Comparison of ENCODE assay signal across 20 cellular contexts in the genomic region with DNA sequence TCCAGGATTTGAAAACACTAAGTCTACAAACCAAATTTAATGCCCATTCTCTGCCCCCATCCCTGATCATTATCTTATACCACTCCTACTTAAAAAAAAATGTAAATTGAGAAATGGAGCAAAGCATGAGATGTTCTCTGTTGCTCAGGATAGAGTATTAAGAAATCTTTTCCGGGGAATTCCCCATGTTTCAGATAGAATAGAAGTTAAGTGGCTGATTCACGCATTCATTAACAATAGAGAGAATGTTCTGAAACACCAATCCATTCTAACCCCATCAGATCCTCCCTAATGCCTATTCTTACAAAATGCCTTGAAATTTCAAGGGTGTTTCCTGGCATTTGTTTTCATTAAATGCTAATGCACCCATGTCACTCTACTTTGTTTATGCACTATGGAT.
A peak's percentile ranks its signal among the peaks of the same experiment; 100 is the strongest.
DNase-seq lines count a peak whose midpoint lies in the region; ATAC-seq, FAIRE-seq and TF ChIP-seq lines count a peak whose summit lies in the region.
"Had no signal": no experiment of that assay in that cellular context is flagged by ENCODE, and none has a peak within 500 bp of the region (broad histone marks: within the 10 kb centered on the region; RNA-seq: fewer than 3 reads in every experiment).

No MANE protein-coding gene starts in this region.

- DNase-seq in HS-5 (ENCODE audit: low read depth) = peak; percentile 71
- peak; percentile 96 for DNase-seq in bronchial epithelial cell (ENCODE audit: low read depth)
- peak; percentile 25 for DNase-seq in keratinocyte (ENCODE audit: low read depth, low spot score)
- no peak for DNase-seq in aorta
- DNase-seq: activated T-cell treated with anti-CD3 and anti-CD28 coated beads, Interleukin-2, amount 50 U/mL, for 1 hour; caudate nucleus; CD8-positive, alpha-beta T cell; NCI-H2081 treated with DMSO at 0.1 percent for 48 hours; NCI-H526 treated with DMSO at 0.1 percent for 48 hours; nephron progenitor cell; psoas muscle; stimulated activated CD4-positive, alpha-beta T cell treated with anti-CD3 and anti-CD28 coated beads, Interleukin-15, amount 100 ng/mL, for 24 hours; stimulated activated naive CD8-positive, alpha-beta T cell treated with anti-CD3 and anti-CD28 coated beads, Interleukin-15, Interleukin-2, amounts not matched to agents 100 U/mL and 50 U/mL, for 24 hours had no signal

- H3K79me2 ChIP-seq in ACC112 (ENCODE audit: control insufficient read depth, insufficient read depth, low read length, unreplicated experiment) = no peaks in the 10 kb centered on the region
- no peaks in the 10 kb centered on the region for H3K79me2 ChIP-seq in keratinocyte (ENCODE audit: control insufficient read depth, insufficient read depth, low read length)

- peaks cover 50% of the 10 kb centered on the region for H3K4me1 ChIP-seq in ACC112 (ENCODE audit: control insufficient read depth, insufficient read depth, low read length, unreplicated experiment)
- peaks cover 39% of the 10 kb centered on the region for H3K4me1 ChIP-seq in keratinocyte (ENCODE audit: control insufficient read depth, extremely low read depth, insufficient read depth, low read length)
- peaks cover 0 to 6% of the 10 kb centered on the region in 2 donors for H3K4me1 ChIP-seq in aorta (ENCODE audit: control insufficient read depth in 1 of 2, insufficient read depth in 2 of 2, low read length in 2 of 2)
- H3K4me1 ChIP-seq: psoas muscle had no signal

- no peak for TF ChIP-seq CTCF in bronchial epithelial cell (IDR thresholded peaks at IDR 0.05; ENCODE audit: insufficient read depth, low read length, severe bottlenecking)
- TF ChIP-seq CTCF in keratinocyte (optimal IDR thresholded peaks at IDR 0.05 in 1 of 3, IDR thresholded peaks at IDR 0.05 in 1 of 3, conservative IDR thresholded peaks at IDR 0.05 in 1 of 3; ENCODE audit: extremely low read depth in 1 of 3, insufficient read depth in 2 of 3, low read length in 3 of 3) = no peak

- H3K27me3 ChIP-seq in ACC112 (ENCODE audit: insufficient read depth, low read length) (no peaks in the 10 kb centered on the region), bronchial epithelial cell (ENCODE audit: control insufficient read depth, insufficient read depth, low read length) (no peaks in the 10 kb centered on the region), keratinocyte (ENCODE audit: control insufficient read depth, extremely low read depth, insufficient read depth, low read length) (no peaks in the 10 kb centered on the region), aorta (ENCODE audit: control insufficient read depth in 1 of 2, insufficient read depth in 2 of 2, low read length in 1 of 2) (no peaks in the 10 kb centered on the region)
- H3K27me3 ChIP-seq: upper lobe of left lung had no signal

- FAIRE-seq in bronchial epithelial cell (lab: Jason Lieb, UNC) = no peak
- peak; percentile 85 for FAIRE-seq in keratinocyte (lab: Jason Lieb, UNC)
- FAIRE-seq: G401.6, GM12892 had no signal

- no peak overlapping the region for H3K9ac ChIP-seq in keratinocyte (ENCODE audit: control insufficient read depth, extremely low read depth, insufficient read depth, low read length)

- dilution Hi-C loops in keratinocyte (cut with MboI; ENCODE audit: extremely low pct_ligation_motif_present, low sequenced_read_pairs) = no loop called here

- H2AFZ ChIP-seq in ACC112 (ENCODE audit: low read length, unreplicated experiment) (no peak overlapping the region), keratinocyte (ENCODE audit: control insufficient read depth, low read length) (no peak overlapping the region)

- peak overlapping the region; percentile 86 for H3K27ac ChIP-seq in ACC112 (ENCODE audit: low read depth, low read length)
- peak overlapping the region; percentile 77 for H3K27ac ChIP-seq in keratinocyte (ENCODE audit: control insufficient read depth, insufficient read depth, low read length)
- H3K27ac ChIP-seq in aorta (ENCODE audit: low read depth in 1 of 2, low read length in 2 of 2) = no peak overlapping the region
- H3K27ac ChIP-seq: psoas muscle, upper lobe of left lung had no signal

- H3K9me3 ChIP-seq in keratinocyte (ENCODE audit: control insufficient read depth, low read depth, low read length) (no peaks in the 10 kb centered on the region), aorta (ENCODE audit: control insufficient read depth, low read length) (no peaks in the 10 kb centered on the region)
- H3K9me3 ChIP-seq: psoas muscle, upper lobe of left lung had no signal

- ATAC-seq in HG02970 (IDR thresholded peaks at IDR 0.05; ENCODE audit: low FRiP score, unreplicated experiment) (no peak), GM21390 (IDR thresholded peaks at IDR 0.05; ENCODE audit: unreplicated experiment) (no peak), aorta (ENCODE audit: low FRiP score) (no peak), GM19463 (IDR thresholded peaks at IDR 0.05; ENCODE audit: unreplicated experiment) (no peak)
- ATAC-seq: CD8-positive, alpha-beta T cell; psoas muscle; stimulated activated naive CD8-positive, alpha-beta T cell treated with anti-CD3 and anti-CD28 coated beads, Interleukin-15, Interleukin-2, amounts not matched to agents 100 U/mL and 50 U/mL, for 24 hours had no signal

- H3K9me1 ChIP-seq in keratinocyte (ENCODE audit: control insufficient read depth, extremely low read depth, insufficient read depth, low read length) = no peaks in the 10 kb centered on the region

- 90 to 92% methylated on average over 2 of the region's 2 CpGs for WGBS in aorta, 2 donors

- no peaks in the 10 kb centered on the region for H4K20me1 ChIP-seq in keratinocyte (ENCODE audit: control insufficient read depth, extremely low read depth, insufficient read depth, low read length)

- intact Hi-C loops in aorta (cut with DNase I) = loop anchor here in 1 of 2 donors (10.0 kb wide), 1 partner anchor 249 kb away; a partner anchor contains a TSS

- peak overlapping the region; percentile 14 for H3K4me2 ChIP-seq in keratinocyte (ENCODE audit: control insufficient read depth, extremely low read depth, insufficient read depth, low read depth, low read length)

- H3K36me3 ChIP-seq in ACC112 (ENCODE audit: insufficient read depth, low read length) = no peaks in the 10 kb centered on the region
- no peaks in the 10 kb centered on the region for H3K36me3 ChIP-seq in bronchial epithelial cell (ENCODE audit: control insufficient read depth, insufficient read depth, low read length)
- no peaks in the 10 kb centered on the region for H3K36me3 ChIP-seq in keratinocyte (ENCODE audit: control insufficient read depth in 2 of 2, extremely low read depth in 1 of 2, insufficient read depth in 2 of 2, low read length in 2 of 2)
- H3K36me3 ChIP-seq in aorta (ENCODE audit: control insufficient read depth in 1 of 2, insufficient read depth in 2 of 2, low read length in 1 of 2) = no peaks in the 10 kb centered on the region
- H3K36me3 ChIP-seq: upper lobe of left lung had no signal

- H3K4me3 ChIP-seq in ACC112 (ENCODE audit: low read depth, low read length) (peak overlapping the region; percentile 27; the same call in 1 of the 2 replicates), bronchial epithelial cell (ENCODE audit: low read depth, low read length) (no peak overlapping the region), keratinocyte (ENCODE audit: control insufficient read depth in 2 of 3, extremely low read depth in 1 of 3, insufficient read depth in 2 of 3, low read depth in 1 of 3, low read length in 3 of 3) (no peak overlapping the region), aorta (ENCODE audit: low read length in 2 of 2) (no peak overlapping the region)
- H3K4me3 ChIP-seq: psoas muscle, upper lobe of left lung had no signal

Comparison
In these comparisons a context has a peak if more than half of its experiments do, and no peak if none do; other contexts are left out.
1. H3K27ac ChIP-seq: peak in ACC112 (single experiment) and keratinocyte (single experiment); none in aorta (0 of 2).
2. DNase-seq: peak in HS-5 (single experiment), bronchial epithelial cell (single experiment) and keratinocyte (single experiment); none in aorta (0 of 2).